Comparison of ENCODE assay signal across 23 cellular contexts in genomic region chr10:112980908-112981307, GRCh38.
"Had no signal": no experiment of that assay in that cellular context is flagged by ENCODE, and none has a peak within 500 bp of the region (broad histone marks: within the 10 kb centered on the region; RNA-seq: fewer than 3 reads in every experiment).

No MANE protein-coding gene starts in this region.

- H3K27ac Mint-ChIP-seq: activated CD4-positive, alpha-beta T cell treated with anti-CD3 and anti-CD28 coated beads for 36 hours; activated naive CD4-positive, alpha-beta T cell treated with anti-CD3 and anti-CD28 coated beads, Interleukin-2, amount 50 U/mL, for 24 hours; dendritic cell treated with granulocyte-macrophage colony-stimulating factor and Interleukin-4, amounts not matched to agents 40 ng/mL and 50 ng/mL, for 4 days; neural progenitor cell; T-helper 1 cell treated with Interleukin-12 subunit alpha and Interleukin-12 subunit beta and Interleukin-4 antibody, amounts not matched to agents 30 μg/mL and 1 μg/mL, for 36 hours had no signal

- H2AFZ ChIP-seq: neural progenitor cell had no signal

- H3K36me3 ChIP-seq: brain microvascular endothelial cell, neural progenitor cell, upper lobe of left lung had no signal

- H3K4me2 ChIP-seq: neural progenitor cell had no signal

- H3K4me3 Mint-ChIP-seq: activated CD4-positive, alpha-beta T cell treated with anti-CD3 and anti-CD28 coated beads for 36 hours; activated naive CD4-positive, alpha-beta T cell treated with anti-CD3 and anti-CD28 coated beads, Interleukin-2, amount 50 U/mL, for 24 hours; activated T-helper 1 cell treated with anti-CD3 and anti-CD28 coated beads, Interleukin-12 subunit alpha, Interleukin-12 subunit beta, Interleukin-2, Interleukin-4 antibody, amounts not matched to agents 30 ng/mL and 10 ng/mL and 1 ng/mL, durations not matched to agents 14 hours and 24 hours and 36 hours; dendritic cell treated with granulocyte-macrophage colony-stimulating factor and Interleukin-4, amounts not matched to agents 40 ng/mL and 50 ng/mL, for 4 days; neural progenitor cell; T-helper 1 cell treated with Interleukin-12 subunit alpha and Interleukin-12 subunit beta and Interleukin-4 antibody, amounts not matched to agents 30 μg/mL and 1 μg/mL, for 36 hours; WTC11 had no signal

- H3K4me3 ChIP-seq: lower lobe of right lung, mucosa of descending colon, neural progenitor cell, thoracic aorta, upper lobe of left lung had no signal

- H3K27me3 ChIP-seq: brain microvascular endothelial cell, foreskin keratinocyte, neural progenitor cell, upper lobe of left lung had no signal

- H3K9me3 ChIP-seq: lower lobe of right lung, mucosa of descending colon, thoracic aorta, upper lobe of left lung had no signal

- H3K9me3 Mint-ChIP-seq: activated naive CD4-positive, alpha-beta T cell treated with anti-CD3 and anti-CD28 coated beads, Interleukin-2, amount 50 U/mL, for 24 hours; dendritic cell treated with granulocyte-macrophage colony-stimulating factor and Interleukin-4, amounts not matched to agents 40 ng/mL and 50 ng/mL, for 4 days; neural progenitor cell; T-helper 1 cell treated with Interleukin-12 subunit alpha and Interleukin-12 subunit beta and Interleukin-4 antibody, amounts not matched to agents 30 μg/mL and 1 μg/mL, for 36 hours; WTC11 had no signal

- DNase-seq: activated CD4-positive, alpha-beta T cell treated with anti-CD3 and anti-CD28 coated beads, Interleukin-2, amount 50 U/mL, for 4 hours; activated CD8-positive, alpha-beta memory T cell treated with anti-CD3 and anti-CD28 coated beads, Interleukin-2, amount 50 U/mL, for 48 hours; activated gamma-delta T cell treated with Interleukin-2 at 50 U/mL for 16 hours; aorta; caudate nucleus; effector CD4-positive, alpha-beta T cell; foreskin keratinocyte; lower lobe of right lung; mesendoderm; mucosa of descending colon; retina; T1000; upper lobe of left lung had no signal

- H3K9ac ChIP-seq: neural progenitor cell had no signal

- ATAC-seq: foreskin keratinocyte, left lobe of liver, lower lobe of right lung, mucosa of descending colon, WTC11 had no signal

- H3K27ac ChIP-seq: brain microvascular endothelial cell, foreskin keratinocyte, lower lobe of right lung, thoracic aorta, upper lobe of left lung had no signal
